23 cellular contexts compared by ENCODE assay signal in genomic region chr1:5888606-5889211, GRCh38.
DNase-seq lines count a peak whose midpoint lies in the region; ATAC-seq, FAIRE-seq and TF ChIP-seq lines count a peak whose summit lies in the region.
"Had no signal": no experiment of that assay in that cellular context is flagged by ENCODE, and none has a peak within 500 bp of the region (broad histone marks: within the 10 kb centered on the region; RNA-seq: fewer than 3 reads in every experiment).

No MANE protein-coding gene starts in this region.

- H3K9ac ChIP-seq in DND-41 (ENCODE audit: low read depth, low read length) (no peak overlapping the region), H1 (replicated peaks in 1 of 4; ENCODE audit: extremely low read depth in 1 of 4, low read depth in 3 of 4, low read length in 3 of 4) (no peak overlapping the region)

- no peak overlapping the region for H3K23ac ChIP-seq in H1 (ENCODE audit: insufficient read length)

- CTCF ChIA-PET in H1 (lab: Charles Lee; ENCODE audit: partially characterized antibody) = interaction anchor here (1.1 kb wide), 1 partner anchor 11 kb away, joined by 7 read pairs; no protein-coding TSS in a partner anchor

- no peak overlapping the region for H2BK15ac ChIP-seq in H1 (ENCODE audit: low read length)

- no peak overlapping the region; the same call in 1 of the 2 replicates for H3K18ac ChIP-seq in H1 (ENCODE audit: extremely low read depth, low read length)

- H3K27me3 ChIP-seq in DND-41 (ENCODE audit: insufficient read depth, low read length, poor library complexity) (no peaks in the 10 kb centered on the region), H1 (replicated peaks in 1 of 4; ENCODE audit: control insufficient read depth in 3 of 4, extremely low read depth in 1 of 4, insufficient read depth in 3 of 4, low read length in 3 of 4) (no peaks in the 10 kb centered on the region)
- H3K27me3 ChIP-seq: gastrocnemius medialis, tibial artery had no signal

- H3K14ac ChIP-seq in H1 (ENCODE audit: insufficient read length) = no peak overlapping the region

- H2BK120ac ChIP-seq in H1 (replicated peaks; ENCODE audit: low read depth, low read length) = no peak overlapping the region

- H4K5ac ChIP-seq in H1 (ENCODE audit: insufficient read length, low read depth, low read length) = no peak overlapping the region

- H3K27ac ChIP-seq in DND-41 (ENCODE audit: low read length) (no peak overlapping the region), H1 (ENCODE audit: low read depth, low read length) (no peak overlapping the region), mesodermal cell (ENCODE audit: low read depth, low read length, severe bottlenecking) (peak overlapping the region; percentile 29)
- H3K27ac ChIP-seq: skin epidermis, tibial artery had no signal

- ATAC-seq in DND-41 (ENCODE audit: insufficient read depth, low read depth) = no peak
- ATAC-seq: activated CD8-positive, alpha-beta T cell treated with anti-CD3 and anti-CD28 coated beads for 36 hours; gastrocnemius medialis; natural killer cell; stimulated activated naive CD8-positive, alpha-beta T cell treated with anti-CD3 and anti-CD28 coated beads, Interleukin-15, Interleukin-2, amounts not matched to agents 100 U/mL and 50 U/mL, for 24 hours; T-helper 17 cell had no signal

- H2AK5ac ChIP-seq in H1 (ENCODE audit: low read depth, low read length) = no peak overlapping the region

- TF ChIP-seq RAD21 in H1 (IDR thresholded peaks at IDR 0.05 in 1 of 2, conservative IDR thresholded peaks at IDR 0.05 in 1 of 2; ENCODE audit: low read depth in 2 of 2, low read length in 2 of 2) = peak; percentile 16 to 38; a peak in 3 of 4 replicates

- H3K79me2 ChIP-seq in DND-41 (ENCODE audit: insufficient read depth, low read length) (no peaks in the 10 kb centered on the region), H1 (ENCODE audit: control insufficient read depth in 1 of 2, insufficient read depth in 2 of 2, low read length in 2 of 2) (no peaks in the 10 kb centered on the region)

- no peak overlapping the region for H3K4me2 ChIP-seq in DND-41 (ENCODE audit: insufficient read depth, low read length)
- no peak overlapping the region for H3K4me2 ChIP-seq in H1 (ENCODE audit: insufficient read depth in 1 of 2, low read depth in 2 of 2, low read length in 2 of 2)

- no peak overlapping the region for H2BK5ac ChIP-seq in H1 (ENCODE audit: low read depth, low read length)

- H3K4me3 ChIP-seq in DND-41 (ENCODE audit: low read depth in 1 of 2, low read length in 2 of 2) (no peak overlapping the region), H1 (ENCODE audit: extremely low read depth in 1 of 4, insufficient read depth in 2 of 4, low read depth in 3 of 4, low read length in 4 of 4) (no peak overlapping the region), mesodermal cell (ENCODE audit: extremely low read depth, insufficient read depth, low read length, poor library complexity, severe bottlenecking) (no peak overlapping the region)
- H3K4me3 ChIP-seq: gastrocnemius medialis, skin epidermis, tibial artery had no signal

- H4K91ac ChIP-seq in H1 (replicated peaks; ENCODE audit: insufficient read length, low read length) = no peak overlapping the region

- POLR2A ChIA-PET in H1 (lab: Charles Lee; ENCODE audit: partially characterized antibody) = no interaction called here

- TF ChIP-seq CTCF in DND-41 (IDR thresholded peaks at IDR 0.05; ENCODE audit: borderline replicate concordance, extremely low read depth, low read length, poor library complexity, severe bottlenecking) (peak; percentile 11), H1 (IDR thresholded peaks at IDR 0.05; ENCODE audit: control extremely low read depth in 1 of 3, insufficient read depth in 1 of 3, low read depth in 1 of 3, low read length in 3 of 3) (peak; percentile 12 to 53 (median 38); a peak in 3 of 4 replicates)

- no peak overlapping the region for H3K56ac ChIP-seq in H1 (replicated peaks; ENCODE audit: insufficient read length, low read depth, low read length)

- DNase-seq in DND-41 (no peak), SK-MEL-5 (ENCODE audit: low read depth, low spot score) (peak; percentile 5), H1 (ENCODE audit: low read depth in 1 of 2, low spot score in 2 of 2) (no peak), NCI-H226 (no peak), NCI-H510A (lab: John Stamatoyannopoulos, UW) (no peak), NCI-H1436 treated with DMSO at 0.1 percent for 48 hours (lab: John Stamatoyannopoulos, UW) (no peak)
- DNase-seq in stimulated activated CD4-positive, alpha-beta T cell treated with anti-CD3 and anti-CD28 coated beads, Interleukin-2, amount 100 ng/mL, for 48 hours = no peak
- DNase-seq: activated CD8-positive, alpha-beta T cell treated with anti-CD3 and anti-CD28 coated beads for 36 hours; activated naive CD4-positive, alpha-beta T cell; CD4-positive, alpha-beta T cell; DMS153; gastrocnemius medialis; natural killer cell; NCI-H526 treated with DMSO at 0.1 percent for 48 hours; SHP77 treated with DMSO at 0.1 percent for 48 hours; stimulated activated naive CD8-positive, alpha-beta T cell treated with anti-CD3 and anti-CD28 coated beads, Interleukin-15, Interleukin-2, amounts not matched to agents 100 U/mL and 50 U/mL, for 24 hours; T-helper 17 cell; tibial artery had no signal

- 0 out of 2 replicates have a peak overlapping the region, but pooled peaks have one; percentile 17 for H2BK12ac ChIP-seq in H1 (ENCODE audit: low read depth, low read length)

- no peaks in the 10 kb centered on the region for H3K79me1 ChIP-seq in H1 (ENCODE audit: low read depth, low read length)

- no peaks in the 10 kb centered on the region; the same call in 1 of the 2 replicates for H3K23me2 ChIP-seq in H1 (ENCODE audit: low read depth, low read length)

- in situ Hi-C loops in SK-MEL-5 (cut with HindIII; ENCODE audit: low pct_unique_long_range_greater_than_20kb, low sequenced_read_pairs) = no loop called here

- TF ChIP-seq POLR2A in H1 (IDR thresholded peaks at IDR 0.05; ENCODE audit: control extremely low read depth in 1 of 2, low read depth in 2 of 2, low read length in 2 of 2) = no peak

- H3K9me3 ChIP-seq in DND-41 (ENCODE audit: insufficient read depth, low read length, severe bottlenecking) (no peaks in the 10 kb centered on the region), H1 (ENCODE audit: insufficient read depth in 2 of 2, low read depth in 1 of 2, low read length in 1 of 2) (no peaks in the 10 kb centered on the region), mesodermal cell (ENCODE audit: control insufficient read depth, low read length) (no peaks in the 10 kb centered on the region)
- H3K9me3 ChIP-seq: gastrocnemius medialis, tibial artery had no signal

- H2AFZ ChIP-seq in DND-41 (ENCODE audit: low read depth, low read length) (no peak overlapping the region), H1 (ENCODE audit: low read length) (no peak overlapping the region)

- H3K4ac ChIP-seq in H1 (replicated peaks; ENCODE audit: insufficient read length, low read depth, low read length) = no peak overlapping the region

- H4K20me1 ChIP-seq in DND-41 (ENCODE audit: insufficient read depth, low read length) (peaks cover 25% of the 10 kb centered on the region), H1 (replicated peaks in 1 of 2; ENCODE audit: control insufficient read depth in 1 of 2, insufficient read depth in 2 of 2, low read length in 2 of 2) (no peaks in the 10 kb centered on the region)

- no peak for TF ChIP-seq EP300 in H1 (IDR thresholded peaks at IDR 0.05; ENCODE audit: borderline replicate concordance in 1 of 2, low read depth in 2 of 2, low read length in 2 of 2)

- peak overlapping the region; percentile 11; the same call in 1 of the 2 replicates for H4K8ac ChIP-seq in H1 (ENCODE audit: extremely low read depth, insufficient read depth, low read length)

- H3K4me1 ChIP-seq in DND-41 (ENCODE audit: insufficient read depth, low read length) (no peaks in the 10 kb centered on the region), H1 (replicated peaks in 1 of 4; ENCODE audit: control insufficient read depth in 3 of 4, insufficient read depth in 4 of 4, low read length in 3 of 4) (no peaks in the 10 kb centered on the region), mesodermal cell (ENCODE audit: control insufficient read depth, insufficient read depth, low read length, poor library complexity, severe bottlenecking) (peaks cover 7% of the 10 kb centered on the region)
- H3K4me1 ChIP-seq: gastrocnemius medialis, tibial artery had no signal

- no peak overlapping the region for H2BK20ac ChIP-seq in H1 (ENCODE audit: low read length)

- 90% methylated on average over 13 of the region's 13 CpGs; no CpG with 5 or more reads in 1 of the 2 experiments for WGBS in H1 (ENCODE audit: extremely low coverage in 1 of 2, insufficient coverage in 1 of 2, insufficient read length in 1 of 2, insufficient replicate concordance in 2 of 2, low coverage in 1 of 2, low lambda C conversion rate in 2 of 2, missing lambda C conversion rate in 1 of 2), 2 experiments
- 81 to 89% methylated on average over 13 of the region's 13 CpGs for WGBS in mesodermal cell (ENCODE audit: insufficient coverage in 2 of 2), 2 experiments

- no peak for FAIRE-seq in H1 (lab: Jason Lieb, UNC)
- FAIRE-seq: GM12891, GM19239, H54 had no signal

- H3K36me3 ChIP-seq in DND-41 (ENCODE audit: insufficient read depth, low read length) (peaks cover 45% of the 10 kb centered on the region), H1 (ENCODE audit: control insufficient read depth in 2 of 4, insufficient read depth in 4 of 4, low read length in 3 of 4) (no peaks in the 10 kb centered on the region; a peak in 2 of 8 replicates), mesodermal cell (ENCODE audit: control insufficient read depth, insufficient read depth, low read length) (no peaks in the 10 kb centered on the region)
- H3K36me3 ChIP-seq: gastrocnemius medialis had no signal

TF ChIP-seq in H1, 55 proteins besides CTCF, POLR2A, EP300 and RAD21 (continues in another document):
- TF ChIP-seq YY1 (IDR thresholded peaks at IDR 0.05; ENCODE audit: low read depth, low read length) = peak; percentile 85
